7 cellular contexts compared by ENCODE assay signal in genomic region chrX:119942831-119943184, GRCh38. TPM values are rescaled to one million over a fixed set of nuclear protein-coding genes. Genes with fewer than 3 reads are reported as not detected.
DNase-seq lines count a peak whose midpoint lies in the region; ATAC-seq and TF ChIP-seq lines count a peak whose summit lies in the region.

No MANE protein-coding gene starts in this region.

- H3K4me3 ChIP-seq in skeletal muscle cell (ENCODE audit: low read depth, low read length) = peak overlapping the region; percentile 70

- no peak for DNase-seq in WTC11 (ENCODE audit: low spot score)
- DNase-seq in left ventricle myocardium superior = no peak
- DNase-seq in skeletal muscle cell (ENCODE audit: low read depth) = no peak
- no peak for DNase-seq in NCI-H1436 treated with DMSO at 0.1 percent for 48 hours (lab: John Stamatoyannopoulos, UW)
- DNase-seq in dedifferentiated amniotic fluid mesenchymal stem cell (ENCODE audit: extremely low spot score) = no peak

- CTCF ChIA-PET in WTC11 (lab: Charles Lee) = interaction anchor here (1.8 kb wide), 1 partner anchor 55 kb away, joined by 6 read pairs; no protein-coding TSS in a partner anchor

- no peaks in the 10 kb centered on the region for H3K9me3 Mint-ChIP-seq in WTC11

- H3K27ac Mint-ChIP-seq in WTC11 = peak overlapping the region; percentile 97

- H3K4me3 Mint-ChIP-seq in WTC11 = peak overlapping the region; percentile 97

- H3K36me3 Mint-ChIP-seq in WTC11 = peaks cover under 1% of the 10 kb centered on the region; the same call in 1 of the 2 replicates

- peak; percentile 8 for ATAC-seq in GM18870 (IDR thresholded peaks at IDR 0.05; ENCODE audit: unreplicated experiment)
- peak; percentile 9 for ATAC-seq in HG02759 (IDR thresholded peaks at IDR 0.05; ENCODE audit: unreplicated experiment)
- ATAC-seq in WTC11 = peak; percentile 6; the same call in 1 of the 2 replicates
- peak; percentile 22 for ATAC-seq in left ventricle myocardium superior

- POLR2A ChIA-PET in WTC11 (lab: Charles Lee) = no interaction called here

- no peak for TF ChIP-seq CTCF in WTC11 (IDR thresholded peaks at IDR 0.05)

- no peaks in the 10 kb centered on the region for H3K27me3 Mint-ChIP-seq in WTC11 (ENCODE audit: low read depth)

- intact Hi-C loops in left ventricle myocardium superior (cut with micrococcal nuclease) = no loop called here

- peaks cover 4% of the 10 kb centered on the region; the same call in 1 of the 2 replicates for H3K4me1 Mint-ChIP-seq in WTC11

TF ChIP-seq in WTC11, 78 proteins besides CTCF, POLR2A, EP300 and RAD21:
- TF ChIP-seq ZNF232 (CRISPR knock-in tag; IDR thresholded peaks at IDR 0.05) = no peak
- TF ChIP-seq NR2C2 (CRISPR knock-in tag; IDR thresholded peaks at IDR 0.05) = no peak
- no peak for TF ChIP-seq SMAD4 (CRISPR knock-in tag; IDR thresholded peaks at IDR 0.05)
- no peak for TF ChIP-seq IRF1 (CRISPR knock-in tag; IDR thresholded peaks at IDR 0.05)
- TF ChIP-seq ESRRA (CRISPR knock-in tag; IDR thresholded peaks at IDR 0.05; ENCODE audit: borderline replicate concordance) = no peak
- TF ChIP-seq ZNF121 (CRISPR knock-in tag; IDR thresholded peaks at IDR 0.05) = no peak

RNA-seq across cellular contexts. Expression of gene NKAP, which starts 0.7 kb away (rescaled TPM):
- total RNA-seq in WTC11 (2021) = 6.4 to 6.9 TPM (median 6.7 TPM) in 3 replicates
- 3.6 TPM for total RNA-seq in left ventricle myocardium superior

RNA-seq across cellular contexts. Expression of gene AKAP14, which starts 47.1 kb away (rescaled TPM):
- total RNA-seq in WTC11 (2021) = 0.85 to 1.6 TPM in 2 of 3 replicates, not detected in the other
- total RNA-seq in left ventricle myocardium superior = not detected
